24 cellular contexts compared by ENCODE assay signal in genomic region chr5:139037732-139038131, GRCh38.
A peak's percentile ranks its signal among the peaks of the same experiment; 100 is the strongest.
DNase-seq lines count a peak whose midpoint lies in the region; ATAC-seq and TF ChIP-seq lines count a peak whose summit lies in the region.
"Had no signal": no experiment of that assay in that cellular context is flagged by ENCODE, and none has a peak within 500 bp of the region (broad histone marks: within the 10 kb centered on the region; RNA-seq: fewer than 3 reads in every experiment).

No MANE protein-coding gene starts in this region.

- H4K5ac ChIP-seq in IMR-90 (ENCODE audit: low read depth, low read length), result no peak overlapping the region

- H3K9me1 ChIP-seq in IMR-90 (ENCODE audit: insufficient read depth, low read length), result no peaks in the 10 kb centered on the region; the same call in 1 of the 2 replicates

- no peak for DNase-seq in activated naive CD4-positive, alpha-beta T cell treated with anti-CD3 and anti-CD28 coated beads, Interleukin-2, amount 50 U/mL, for 72 hours (ENCODE audit: low spot score in 2 of 2)
- DNase-seq in activated naive CD4-positive, alpha-beta T cell treated with Interleukin-2 at 50 U/mL for 16 hours, result no peak
- DNase-seq in IMR-90, result peak; percentile 11
- DNase-seq in esophagus muscularis mucosa (ENCODE audit: extremely low spot score), result peak; percentile 26
- no peak for DNase-seq in stimulated activated effector memory CD8-positive, alpha-beta T cell treated with anti-CD3 and anti-CD28 coated beads, Interleukin-12 subunit alpha, Interleukin-12 subunit beta, amount 100 ng/mL, for 72 hours (ENCODE audit: low spot score in 2 of 2)
- DNase-seq in NCI-H187 treated with DMSO at 0.1 percent for 48 hours (lab: John Stamatoyannopoulos, UW), result no peak
- DNase-seq in chondrocyte (ENCODE audit: low spot score), result no peak
- no peak for DNase-seq in activated CD4-positive, alpha-beta T cell treated with anti-CD3 and anti-CD28 coated beads for 1 hour
- DNase-seq: AML-193; C1 segment of cervical spinal cord; CD8-positive, alpha-beta T cell; DND-41; GDM1; NCI-H1105; NCI-H146; NCI-H2029 treated with DMSO at 0.1 percent for 48 hours; NCI-H2171; NCI-H345; NCI-H524; NCI-H774; Peyer's patch; SJCRH30 had no signal

- POLR2A ChIA-PET in IMR-90 (lab: Charles Lee; ENCODE audit: unreplicated experiment), result no interaction called here

- WGBS in IMR-90 (ENCODE audit: extremely low coverage in 2 of 2, insufficient read length in 1 of 2), 2 experiments, result no CpG with 5 or more reads among the region's 3 CpGs
- 95% methylated on average over 3 of the region's 3 CpGs for whole genome bisulfite sequencing in esophagus muscularis mucosa

- no peak overlapping the region for H2BK20ac ChIP-seq in IMR-90 (ENCODE audit: low read depth, low read length)

- H3K4ac ChIP-seq in IMR-90 (ENCODE audit: low read depth, low read length), result no peak overlapping the region

- H3K4me3 Mint-ChIP-seq in stimulated activated effector memory CD8-positive, alpha-beta T cell treated with anti-CD3 and anti-CD28 coated beads, Interleukin-12 subunit alpha, Interleukin-12 subunit beta, amount 100 ng/mL, for 72 hours, result no peak overlapping the region
- no peak overlapping the region for H3K4me3 Mint-ChIP-seq in chondrocyte (ENCODE audit: unreplicated experiment)
- H3K4me3 Mint-ChIP-seq: CD8-positive, alpha-beta T cell; IgD-negative memory B cell had no signal

- H3K27ac ChIP-seq in IMR-90 (ENCODE audit: insufficient read depth, low read length) (no peak overlapping the region), esophagus muscularis mucosa (replicated peaks in 1 of 4) (no peak overlapping the region)
- H3K27ac ChIP-seq: Peyer's patch, SJCRH30 had no signal

- no peak overlapping the region for H2BK5ac ChIP-seq in IMR-90 (ENCODE audit: low read depth, low read length, poor library complexity, severe bottlenecking)

- no peak overlapping the region for H3K4me2 ChIP-seq in IMR-90 (ENCODE audit: low read depth, low read length)

- no peak overlapping the region for H2BK15ac ChIP-seq in IMR-90 (ENCODE audit: low read depth, low read length)

- H3K9ac ChIP-seq in IMR-90 (ENCODE audit: low read depth, low read length), result no peak overlapping the region

- in situ Hi-C loops in IMR-90 (cut with MboI; ENCODE audit: low sequenced_read_pairs), result no loop called here

- no peak for TF ChIP-seq EP300 in esophagus muscularis mucosa (IDR thresholded peaks at IDR 0.05)

- H2AK9ac ChIP-seq in IMR-90 (replicated peaks; ENCODE audit: low read depth, low read length, poor library complexity), result no peak overlapping the region

- no peak overlapping the region for H4K8ac ChIP-seq in IMR-90 (ENCODE audit: low read depth in 2 of 2, low read length in 2 of 2)

- TF ChIP-seq POLR2A in IMR-90 (IDR thresholded peaks at IDR 0.05; ENCODE audit: low read depth, low read length) (no peak), esophagus muscularis mucosa (IDR thresholded peaks at IDR 0.05; ENCODE audit: low read depth) (no peak)

- no peaks in the 10 kb centered on the region for H3K27me3 ChIP-seq in IMR-90 (ENCODE audit: control insufficient read depth, insufficient read depth, low read length)
- H3K27me3 ChIP-seq in esophagus muscularis mucosa, result no peaks in the 10 kb centered on the region
- H3K27me3 ChIP-seq: Peyer's patch, SJCRH30 had no signal

- dilution Hi-C loops in IMR-90 (cut with HindIII; ENCODE audit: low sequenced_read_pairs, unreplicated experiment), result no loop called here

- intact Hi-C loops in IMR-90 (cut with micrococcal nuclease), result no loop called here
- intact Hi-C loops in esophagus muscularis mucosa (cut with DNase I), result no loop called here

- H3K27ac Mint-ChIP-seq in activated naive CD4-positive, alpha-beta T cell treated with anti-CD3 and anti-CD28 coated beads, Interleukin-2, amount 50 U/mL, for 72 hours, result peak overlapping the region in 1 of 2 donors; percentile 29
- no peak overlapping the region for H3K27ac Mint-ChIP-seq in stimulated activated effector memory CD8-positive, alpha-beta T cell treated with anti-CD3 and anti-CD28 coated beads, Interleukin-12 subunit alpha, Interleukin-12 subunit beta, amount 100 ng/mL, for 72 hours
- no peak overlapping the region for H3K27ac Mint-ChIP-seq in chondrocyte (ENCODE audit: unreplicated experiment)
- H3K27ac Mint-ChIP-seq: CD8-positive, alpha-beta T cell; IgD-negative memory B cell had no signal

- no peak overlapping the region for H2BK120ac ChIP-seq in IMR-90 (ENCODE audit: low read depth, low read length)

- no peak overlapping the region for H2AFZ ChIP-seq in IMR-90 (replicated peaks; ENCODE audit: low read length, poor library complexity)

- CTCF ChIA-PET in IMR-90 (lab: Yijun Ruan, JAX), result no interaction called here

- H4K20me1 ChIP-seq in IMR-90 (ENCODE audit: insufficient read depth, low read length), result no peaks in the 10 kb centered on the region

- no peaks in the 10 kb centered on the region for H3K4me1 Mint-ChIP-seq in stimulated activated effector memory CD8-positive, alpha-beta T cell treated with anti-CD3 and anti-CD28 coated beads, Interleukin-12 subunit alpha, Interleukin-12 subunit beta, amount 100 ng/mL, for 72 hours
- peaks cover 6% of the 10 kb centered on the region for H3K4me1 Mint-ChIP-seq in chondrocyte (ENCODE audit: low read depth)

- peaks cover 19 to 24% of the 10 kb centered on the region in 2 donors for H3K9me3 Mint-ChIP-seq in activated naive CD4-positive, alpha-beta T cell treated with anti-CD3 and anti-CD28 coated beads, Interleukin-2, amount 50 U/mL, for 72 hours
- peaks cover 10% of the 10 kb centered on the region for H3K9me3 Mint-ChIP-seq in stimulated activated effector memory CD8-positive, alpha-beta T cell treated with anti-CD3 and anti-CD28 coated beads, Interleukin-12 subunit alpha, Interleukin-12 subunit beta, amount 100 ng/mL, for 72 hours
- H3K9me3 Mint-ChIP-seq in chondrocyte (ENCODE audit: low read depth), result peaks cover 23% of the 10 kb centered on the region

- ATAC-seq in activated naive CD4-positive, alpha-beta T cell treated with anti-CD3 and anti-CD28 coated beads, Interleukin-2, amount 50 U/mL, for 72 hours, result peak; percentile 37 to 56
- ATAC-seq in IMR-90 (ENCODE audit: low read depth), result no peak; the same call in 1 of the 2 replicates
- ATAC-seq in stimulated activated effector memory CD8-positive, alpha-beta T cell treated with anti-CD3 and anti-CD28 coated beads, Interleukin-12 subunit alpha, Interleukin-12 subunit beta, amount 100 ng/mL, for 72 hours, result peak; percentile 56
- ATAC-seq: CD8-positive, alpha-beta T cell; HCT116 had no signal

- peaks cover 7% of the 10 kb centered on the region for H3K9me3 ChIP-seq in IMR-90 (ENCODE audit: control insufficient read depth, insufficient read depth, low read length)
- no peaks in the 10 kb centered on the region for H3K9me3 ChIP-seq in esophagus muscularis mucosa
- H3K9me3 ChIP-seq: Peyer's patch had no signal

- TF ChIP-seq RAD21 in IMR-90 (IDR thresholded peaks at IDR 0.05; ENCODE audit: low read length), result no peak

- H3K23ac ChIP-seq in IMR-90 (ENCODE audit: low read depth, low read length), result no peak overlapping the region

- H3K4me1 ChIP-seq in IMR-90 (ENCODE audit: control insufficient read depth, insufficient read depth, low read length) (no peaks in the 10 kb centered on the region), esophagus muscularis mucosa (no peaks in the 10 kb centered on the region)
- H3K4me1 ChIP-seq: Peyer's patch, SJCRH30 had no signal

- H3K27me3 Mint-ChIP-seq in chondrocyte (ENCODE audit: low read depth), result no peaks in the 10 kb centered on the region
- H3K27me3 Mint-ChIP-seq: IgD-negative memory B cell had no signal

- peaks cover 27 to 29% of the 10 kb centered on the region in 2 donors for H3K36me3 Mint-ChIP-seq in activated naive CD4-positive, alpha-beta T cell treated with anti-CD3 and anti-CD28 coated beads, Interleukin-2, amount 50 U/mL, for 72 hours
- H3K36me3 Mint-ChIP-seq in stimulated activated effector memory CD8-positive, alpha-beta T cell treated with anti-CD3 and anti-CD28 coated beads, Interleukin-12 subunit alpha, Interleukin-12 subunit beta, amount 100 ng/mL, for 72 hours, result no peaks in the 10 kb centered on the region
- peaks cover 13% of the 10 kb centered on the region for H3K36me3 Mint-ChIP-seq in chondrocyte (ENCODE audit: low read depth)

- TF ChIP-seq CTCF in IMR-90 (conservative IDR thresholded peaks at IDR 0.05; ENCODE audit: low read depth, low read length) (no peak), esophagus muscularis mucosa (IDR thresholded peaks at IDR 0.05) (no peak), chondrocyte (IDR thresholded peaks at IDR 0.05) (no peak)

- H3K36me3 ChIP-seq in IMR-90 (ENCODE audit: control insufficient read depth, insufficient read depth, low read length) (peaks cover 1% of the 10 kb centered on the region; the same call in 1 of the 2 replicates), esophagus muscularis mucosa (peaks cover 0 to 9% (median 4%) of the 10 kb centered on the region in 4 donors)
- H3K36me3 ChIP-seq: Peyer's patch, SJCRH30 had no signal

- H4K91ac ChIP-seq in IMR-90 (ENCODE audit: insufficient read depth, low read depth, low read length), result no peak overlapping the region

- H3K4me3 ChIP-seq in IMR-90 (ENCODE audit: insufficient read depth, low read depth, low read length), result no peak overlapping the region
- H3K4me3 ChIP-seq in esophagus muscularis mucosa, result no peak overlapping the region
- H3K4me3 ChIP-seq: Peyer's patch, SJCRH30 had no signal

- H2AK5ac ChIP-seq in IMR-90 (ENCODE audit: low read depth, low read length), result no peak overlapping the region

- H3K14ac ChIP-seq in IMR-90 (replicated peaks; ENCODE audit: low read depth, low read length), result no peak overlapping the region

- no peak overlapping the region for H3K18ac ChIP-seq in IMR-90 (ENCODE audit: low read depth, low read length)

- H3K79me1 ChIP-seq in IMR-90 (ENCODE audit: low read depth in 1 of 2, low read length in 2 of 2), result no peaks in the 10 kb centered on the region

- H3K56ac ChIP-seq in IMR-90 (ENCODE audit: extremely low read depth, insufficient read depth, low read length), result no peak overlapping the region

- no TSS peak for BruUV-seq in IMR-90 (replicated peaks; lab: Mats Ljungman, UMichigan)

TF ChIP-seq in IMR-90, 13 proteins besides CTCF, POLR2A, EP300 and RAD21:
- TF ChIP-seq, protein P1, sequence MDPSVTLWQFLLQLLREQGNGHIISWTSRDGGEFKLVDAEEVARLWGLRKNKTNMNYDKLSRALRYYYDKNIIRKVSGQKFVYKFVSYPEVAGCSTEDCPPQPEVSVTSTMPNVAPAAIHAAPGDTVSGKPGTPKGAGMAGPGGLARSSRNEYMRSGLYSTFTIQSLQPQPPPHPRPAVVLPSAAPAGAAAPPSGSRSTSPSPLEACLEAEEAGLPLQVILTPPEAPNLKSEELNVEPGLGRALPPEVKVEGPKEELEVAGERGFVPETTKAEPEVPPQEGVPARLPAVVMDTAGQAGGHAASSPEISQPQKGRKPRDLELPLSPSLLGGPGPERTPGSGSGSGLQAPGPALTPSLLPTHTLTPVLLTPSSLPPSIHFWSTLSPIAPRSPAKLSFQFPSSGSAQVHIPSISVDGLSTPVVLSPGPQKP (IDR thresholded peaks at IDR 0.05; ENCODE audit: borderline replicate concordance, low read depth, low read length), result no peak
- peak; percentile 25; the same call in 1 of the 2 replicates for TF ChIP-seq MAFK (IDR thresholded peaks at IDR 0.05; ENCODE audit: low read depth, low read length)

Comparison
In these comparisons a context has a peak if more than half of its experiments do, and no peak if none do; other contexts are left out.
1. DNase-seq: peak in IMR-90 (single experiment) and esophagus muscularis mucosa (single experiment); none in activated naive CD4-positive, alpha-beta T cell treated with anti-CD3 and anti-CD28 coated beads, Interleukin-2, amount 50 U/mL, for 72 hours (0 of 2), activated naive CD4-positive, alpha-beta T cell treated with Interleukin-2 at 50 U/mL for 16 hours (single experiment), stimulated activated effector memory CD8-positive, alpha-beta T cell treated with anti-CD3 and anti-CD28 coated beads, Interleukin-12 subunit alpha, Interleukin-12 subunit beta, amount 100 ng/mL, for 72 hours (0 of 2), NCI-H187 treated with DMSO at 0.1 percent for 48 hours (single experiment), chondrocyte (single experiment) and activated CD4-positive, alpha-beta T cell treated with anti-CD3 and anti-CD28 coated beads for 1 hour (single experiment).